9 cellular contexts compared by ENCODE assay signal in genomic region chr20:57902478-57902877, GRCh38.
DNase-seq lines count a peak whose midpoint lies in the region; ATAC-seq and TF ChIP-seq lines count a peak whose summit lies in the region.
"Had no signal": no experiment of that assay in that cellular context is flagged by ENCODE, and none has a peak within 500 bp of the region (broad histone marks: within the 10 kb centered on the region; RNA-seq: fewer than 3 reads in every experiment).

No MANE protein-coding gene starts in this region.

- ATAC-seq in GM19467 (IDR thresholded peaks at IDR 0.05; ENCODE audit: unreplicated experiment) = peak; percentile 83
- ATAC-seq in naive thymus-derived CD4-positive, alpha-beta T cell = no peak

- H3K4me1 ChIP-seq in neuronal stem cell (ENCODE audit: control insufficient read depth in 2 of 2, insufficient read depth in 1 of 2, low read depth in 1 of 2, low read length in 2 of 2) = peaks cover 0 to 12% of the 10 kb centered on the region in 2 donors
- no peaks in the 10 kb centered on the region for H3K4me1 ChIP-seq in naive thymus-derived CD4-positive, alpha-beta T cell (ENCODE audit: control insufficient read depth in 2 of 2, insufficient read depth in 2 of 2, low read length in 2 of 2)

- intact Hi-C loops in naive thymus-derived CD4-positive, alpha-beta T cell (cut with micrococcal nuclease) = no loop called here

- peak; percentile 27; the same call in 1 of the 2 replicates for TF ChIP-seq CTCF in BJ (IDR thresholded peaks at IDR 0.05; ENCODE audit: insufficient read depth, low read depth, low read length)
- peak; percentile 36 for TF ChIP-seq CTCF in chondrocyte (IDR thresholded peaks at IDR 0.05)

- no peaks in the 10 kb centered on the region for H3K27me3 Mint-ChIP-seq in chondrocyte (ENCODE audit: low read depth)
- peaks cover 0 to 31% (median 25%) of the 10 kb centered on the region in 5 donors for H3K27me3 Mint-ChIP-seq in naive thymus-derived CD4-positive, alpha-beta T cell

- H3K23ac ChIP-seq in neuronal stem cell (ENCODE audit: low read depth, low read length, poor library complexity) = no peak overlapping the region

- H3K4me3 ChIP-seq in BJ (ENCODE audit: low read depth, low read length) (no peak overlapping the region), neuronal stem cell (ENCODE audit: low read length in 2 of 2) (no peak overlapping the region)
- no peak overlapping the region for H3K4me3 ChIP-seq in naive thymus-derived CD4-positive, alpha-beta T cell (ENCODE audit: low read length)

- no peaks in the 10 kb centered on the region for H3K9me3 ChIP-seq in neuronal stem cell (replicated peaks in 1 of 2; ENCODE audit: control insufficient read depth in 2 of 2, insufficient read depth in 1 of 2, low read depth in 1 of 2, low read length in 2 of 2)
- no peaks in the 10 kb centered on the region for H3K9me3 ChIP-seq in naive thymus-derived CD4-positive, alpha-beta T cell (ENCODE audit: control insufficient read depth in 2 of 3, low read length in 3 of 3)

- H4K91ac ChIP-seq in neuronal stem cell (ENCODE audit: low read depth, low read length, poor library complexity) = no peak overlapping the region

- H4K8ac ChIP-seq in neuronal stem cell (ENCODE audit: low read depth, low read length) = no peak overlapping the region

- no peak overlapping the region for H2BK5ac ChIP-seq in neuronal stem cell (ENCODE audit: low read length)

- H3K18ac ChIP-seq in neuronal stem cell (ENCODE audit: low read length) = no peak overlapping the region

- DNase-seq in BJ (ENCODE audit: low read depth) = no peak
- DNase-seq in HPDE6-E6E7 (ENCODE audit: extremely low spot score) = peak; percentile 93
- no peak for DNase-seq in chondrocyte (ENCODE audit: low spot score)
- DNase-seq in neuronal stem cell (ENCODE audit: low spot score) = no peak
- DNase-seq in naive thymus-derived CD4-positive, alpha-beta T cell = no peak
- no peak for DNase-seq in NCI-H2171 treated with DMSO at 0.1 percent for 48 hours (lab: John Stamatoyannopoulos, UW)
- DNase-seq in SHP77 (lab: John Stamatoyannopoulos, UW) = no peak
- DNase-seq: NCI-H2227 treated with DMSO at 0.1 percent for 48 hours had no signal

- H2AK5ac ChIP-seq in neuronal stem cell (ENCODE audit: low read depth, low read length) = no peak overlapping the region

- POLR2A ChIA-PET in BJ (lab: Charles Lee) = no interaction called here
- POLR2A ChIA-PET in naive thymus-derived CD4-positive, alpha-beta T cell (lab: Charles Lee) = interaction anchor here (0.6 kb wide), 1 partner anchor 49 kb away, joined by 3 read pairs; no protein-coding TSS in a partner anchor

- no peak overlapping the region for H2BK15ac ChIP-seq in neuronal stem cell (ENCODE audit: low read length)

- H3K14ac ChIP-seq in neuronal stem cell (ENCODE audit: low read length) = no peak overlapping the region

- no peaks in the 10 kb centered on the region for H3K36me3 Mint-ChIP-seq in chondrocyte (ENCODE audit: low read depth)
- H3K36me3 Mint-ChIP-seq in naive thymus-derived CD4-positive, alpha-beta T cell = no peaks in the 10 kb centered on the region

- H3K4me2 ChIP-seq in neuronal stem cell (ENCODE audit: insufficient read depth, low read length, poor library complexity, severe bottlenecking) = no peak overlapping the region

- H2BK12ac ChIP-seq in neuronal stem cell (ENCODE audit: low read length) = no peak overlapping the region

- CTCF ChIA-PET in BJ (lab: Yijun Ruan, JAX) = interaction anchor here (0.6 to 1.1 kb wide), 4 partner anchors 15 to 278 kb away, joined by 3 to 4 read pairs (median 3); no protein-coding TSS in a partner anchor
- CTCF ChIA-PET in naive thymus-derived CD4-positive, alpha-beta T cell (lab: Charles Lee) = no interaction called here

- H2BK120ac ChIP-seq in neuronal stem cell (ENCODE audit: low read depth, low read length) = no peak overlapping the region

- H3K4me3 Mint-ChIP-seq in chondrocyte (ENCODE audit: unreplicated experiment) = no peak overlapping the region
- no peak overlapping the region for H3K4me3 Mint-ChIP-seq in naive thymus-derived CD4-positive, alpha-beta T cell

- H3K9ac ChIP-seq in neuronal stem cell (ENCODE audit: low read depth, low read length, poor library complexity) = no peak overlapping the region

- H3K4me1 Mint-ChIP-seq in chondrocyte (ENCODE audit: low read depth) = peaks cover 37% of the 10 kb centered on the region
- H3K4me1 Mint-ChIP-seq in naive thymus-derived CD4-positive, alpha-beta T cell = peaks cover 0 to 6% (median 0%) of the 10 kb centered on the region in 7 donors

- H3K4ac ChIP-seq in neuronal stem cell (ENCODE audit: low read length) = no peak overlapping the region

- H3K9me3 Mint-ChIP-seq in chondrocyte (ENCODE audit: low read depth) = no peaks in the 10 kb centered on the region
- H3K9me3 Mint-ChIP-seq in naive thymus-derived CD4-positive, alpha-beta T cell = no peaks in the 10 kb centered on the region

- WGBS in neuronal stem cell (ENCODE audit: extremely low coverage in 2 of 2, insufficient read length in 2 of 2, insufficient replicate concordance in 1 of 2), 2 donors = no CpG with 5 or more reads among the region's 1 CpG

- no peaks in the 10 kb centered on the region for H3K79me1 ChIP-seq in neuronal stem cell (ENCODE audit: low read depth, low read length)

- no peak overlapping the region for H3K27ac ChIP-seq in neuronal stem cell (replicated peaks; ENCODE audit: low read length)
- H3K27ac ChIP-seq in naive thymus-derived CD4-positive, alpha-beta T cell (ENCODE audit: low read depth, low read length) = no peak overlapping the region

- H2AFZ ChIP-seq in neuronal stem cell (ENCODE audit: low read length) = no peak overlapping the region

- H3K27ac Mint-ChIP-seq in chondrocyte (ENCODE audit: unreplicated experiment) = peak overlapping the region; percentile 36
- no peak overlapping the region for H3K27ac Mint-ChIP-seq in naive thymus-derived CD4-positive, alpha-beta T cell

- H3K27me3 ChIP-seq in BJ (ENCODE audit: control insufficient read depth, insufficient read depth, low read length) (peaks cover 12% of the 10 kb centered on the region), neuronal stem cell (ENCODE audit: control insufficient read depth in 3 of 3, insufficient read depth in 3 of 3, low read depth in 1 of 3, low read length in 3 of 3) (peaks cover 0 to 1% (median 0%) of the 10 kb centered on the region in 3 experiments)
- no peaks in the 10 kb centered on the region for H3K27me3 ChIP-seq in naive thymus-derived CD4-positive, alpha-beta T cell (ENCODE audit: control insufficient read depth in 2 of 2, insufficient read depth in 2 of 2, low read length in 2 of 2)

- no peaks in the 10 kb centered on the region for H3K36me3 ChIP-seq in BJ (ENCODE audit: control insufficient read depth, insufficient read depth, low read length)
- no peaks in the 10 kb centered on the region for H3K36me3 ChIP-seq in neuronal stem cell (replicated peaks in 1 of 2; ENCODE audit: control insufficient read depth in 2 of 2, insufficient read depth in 2 of 2, low read length in 2 of 2)
- no peaks in the 10 kb centered on the region for H3K36me3 ChIP-seq in naive thymus-derived CD4-positive, alpha-beta T cell (ENCODE audit: control insufficient read depth in 2 of 3, insufficient read depth in 3 of 3, low read length in 3 of 3)
